ENCODE assay signal across 13 cellular contexts in genomic region chr10:78199759-78200158, GRCh38.
"Had no signal": no experiment of that assay in that cellular context is flagged by ENCODE, and none has a peak within 500 bp of the region (broad histone marks: within the 10 kb centered on the region; RNA-seq: fewer than 3 reads in every experiment).

No MANE protein-coding gene starts in this region.

- H3K9me3 ChIP-seq: adrenal gland, mucosa of descending colon, right atrium auricular region, testis had no signal

- H3K36me3 ChIP-seq: adrenal gland, right atrium auricular region had no signal

- H3K4me3 ChIP-seq: adrenal gland, mucosa of descending colon, right atrium auricular region, skin epidermis, testis had no signal

- H3K4me1 ChIP-seq: adrenal gland, testis had no signal

- H3K27me3 ChIP-seq: right atrium auricular region, testis had no signal

- H3K27ac ChIP-seq: adrenal gland, right atrium auricular region, skin epidermis, testis had no signal

- DNase-seq: activated naive CD4-positive, alpha-beta T cell treated with anti-CD3 and anti-CD28 coated beads, Interleukin-2, amount 50 U/mL, for 16 hours; adrenal gland; effector memory CD4-positive, alpha-beta T cell; glutamatergic neuron; immature natural killer cell; left cardiac atrium; mucosa of descending colon; natural killer cell; stimulated activated CD4-positive, alpha-beta T cell treated with anti-CD3 and anti-CD28 coated beads, Interleukin-4, amount 100 ng/mL, for 4 hours; stimulated activated naive CD8-positive, alpha-beta T cell treated with anti-CD3 and anti-CD28 coated beads, Interleukin-15, amount 100 ng/mL, for 72 hours; testis had no signal

- ATAC-seq: left cardiac atrium; mucosa of descending colon; natural killer cell; stimulated activated naive CD8-positive, alpha-beta T cell treated with anti-CD3 and anti-CD28 coated beads, Interleukin-15, amount 100 ng/mL, for 72 hours had no signal
